Comparison of ENCODE assay signal across 9 cellular contexts in genomic region chr21:43712268-43712942, GRCh38. TPM values are rescaled to one million over a fixed set of nuclear protein-coding genes. Genes with fewer than 3 reads are reported as not detected.
DNase-seq lines count a peak whose midpoint lies in the region; ATAC-seq and TF ChIP-seq lines count a peak whose summit lies in the region.
"Had no signal": no experiment of that assay in that cellular context is flagged by ENCODE, and none has a peak within 500 bp of the region (broad histone marks: within the 10 kb centered on the region; RNA-seq: fewer than 3 reads in every experiment).

No MANE protein-coding gene starts in this region.

- no peak overlapping the region; the same call in 1 of the 2 replicates for H3K27ac ChIP-seq in HEK293 (ENCODE audit: extremely low read depth, low read depth, low read length)
- peak overlapping the region; percentile 94 for H3K27ac ChIP-seq in PC-3 (ENCODE audit: low read length)
- H3K27ac ChIP-seq in thoracic aorta = peak overlapping the region; percentile 50 to 71
- H3K27ac ChIP-seq in A673 (ENCODE audit: low read depth, low read length, poor library complexity, severe bottlenecking) = no peak overlapping the region

- peak overlapping the region; percentile 85 for H3K4me2 ChIP-seq in PC-3 (ENCODE audit: low read length)

- DNase-seq in PC-3 (peak; percentile 98), iris pigment epithelial cell (ENCODE audit: low read depth) (peak; percentile 68), thoracic aorta (ENCODE audit: low spot score) (no peak), SHP77 treated with DMSO at 0.1 percent for 48 hours (lab: John Stamatoyannopoulos, UW) (no peak), A673 (ENCODE audit: low spot score) (no peak)
- no peak for DNase-seq in activated CD8-positive, alpha-beta T cell treated with anti-CD3 and anti-CD28 coated beads for 36 hours
- DNase-seq: activated CD8-positive, alpha-beta memory T cell treated with anti-CD3 and anti-CD28 coated beads, Interleukin-2, amount 10 ng/mL, durations not matched to agents 7 days and 5 days; KG1 had no signal

- H4K20me1 ChIP-seq in PC-3 (ENCODE audit: low read length) = no peaks in the 10 kb centered on the region

- H3F3A ChIP-seq in PC-3 (ENCODE audit: low read length, unreplicated experiment) = peaks cover 9% of the 10 kb centered on the region

- BruUV-seq in PC-3 (replicated peaks; lab: Mats Ljungman, UMichigan) = TSS peak; percentile 90
- BruUV-seq in A673 (replicated peaks; lab: Mats Ljungman, UMichigan) = no TSS peak

- H3K27me3 ChIP-seq in PC-3 (ENCODE audit: low read length) (no peaks in the 10 kb centered on the region), thoracic aorta (replicated peaks; ENCODE audit: insufficient read depth) (no peaks in the 10 kb centered on the region), A673 (replicated peaks; ENCODE audit: insufficient read depth, low read depth, low read length, poor library complexity) (no peaks in the 10 kb centered on the region)

- POLR2A ChIA-PET in HEK293 (lab: Yijun Ruan, JAX) (interaction anchor here (0.9 kb wide), 1 partner anchor 41 kb away, joined by 3 read pairs; no protein-coding TSS in a partner anchor), PC-3 (lab: Charles Lee; ENCODE audit: unreplicated experiment) (no interaction called here), A673 (lab: Charles Lee; ENCODE audit: low non-redundant PET) (no interaction called here)
- POLR2A ChIA-PET in activated CD8-positive, alpha-beta T cell treated with anti-CD3 and anti-CD28 coated beads for 36 hours (lab: Charles Lee) = no interaction called here

- H3K4me1 ChIP-seq in HEK293 (ENCODE audit: control insufficient read depth, insufficient read depth, low read length) (peaks cover 6% of the 10 kb centered on the region), PC-3 (ENCODE audit: insufficient read depth, low read length) (peaks cover 28% of the 10 kb centered on the region), thoracic aorta (ENCODE audit: control insufficient read depth in 1 of 2, low read depth in 2 of 2) (peaks cover 6 to 11% of the 10 kb centered on the region in 2 donors), A673 (ENCODE audit: insufficient read depth, low read length, poor library complexity, severe bottlenecking) (no peaks in the 10 kb centered on the region)

- peaks cover 12% of the 10 kb centered on the region for H3K4me1 Mint-ChIP-seq in activated CD8-positive, alpha-beta T cell treated with anti-CD3 and anti-CD28 coated beads for 36 hours (ENCODE audit: low read depth)

- no peaks in the 10 kb centered on the region for H3K36me3 Mint-ChIP-seq in activated CD8-positive, alpha-beta T cell treated with anti-CD3 and anti-CD28 coated beads for 36 hours (ENCODE audit: low read depth)
- H3K36me3 Mint-ChIP-seq: activated CD8-positive, alpha-beta memory T cell treated with anti-CD3 and anti-CD28 coated beads, Interleukin-2, amount 10 ng/mL, durations not matched to agents 7 days and 5 days had no signal

- H3K9me3 ChIP-seq in HEK293 (ENCODE audit: control insufficient read depth, insufficient read depth, low read depth, low read length) (no peaks in the 10 kb centered on the region), PC-3 (ENCODE audit: low read length) (no peaks in the 10 kb centered on the region), thoracic aorta (no peaks in the 10 kb centered on the region), A673 (ENCODE audit: low read depth, low read length, poor library complexity, severe bottlenecking) (no peaks in the 10 kb centered on the region)

- H3K27ac Mint-ChIP-seq in activated CD8-positive, alpha-beta T cell treated with anti-CD3 and anti-CD28 coated beads for 36 hours = no peak overlapping the region
- H3K27ac Mint-ChIP-seq: activated CD8-positive, alpha-beta memory T cell treated with anti-CD3 and anti-CD28 coated beads, Interleukin-2, amount 10 ng/mL, durations not matched to agents 7 days and 5 days had no signal

- ATAC-seq in PC-3 (peak; percentile 93), thoracic aorta (ENCODE audit: insufficient number of reproducible peaks, low FRiP score, low read depth) (no peak)
- no peak for ATAC-seq in activated CD8-positive, alpha-beta T cell treated with anti-CD3 and anti-CD28 coated beads for 36 hours
- ATAC-seq: activated CD8-positive, alpha-beta memory T cell treated with anti-CD3 and anti-CD28 coated beads, Interleukin-2, amount 10 ng/mL, durations not matched to agents 7 days and 5 days had no signal

- no peaks in the 10 kb centered on the region for H3K27me3 Mint-ChIP-seq in activated CD8-positive, alpha-beta T cell treated with anti-CD3 and anti-CD28 coated beads for 36 hours

- no peak overlapping the region for H3K4me3 ChIP-seq in HEK293 (ENCODE audit: low read depth, low read length)
- H3K4me3 ChIP-seq in PC-3 (ENCODE audit: low read length) = peak overlapping the region; percentile 56
- no peak overlapping the region for H3K4me3 ChIP-seq in thoracic aorta
- H3K4me3 ChIP-seq in A673 (ENCODE audit: low read depth, low read length, poor library complexity, severe bottlenecking) = no peak overlapping the region

- no peak overlapping the region for H3K4me3 Mint-ChIP-seq in activated CD8-positive, alpha-beta T cell treated with anti-CD3 and anti-CD28 coated beads for 36 hours
- H3K4me3 Mint-ChIP-seq: activated CD8-positive, alpha-beta memory T cell treated with anti-CD3 and anti-CD28 coated beads, Interleukin-2, amount 10 ng/mL, durations not matched to agents 7 days and 5 days had no signal

- no peaks in the 10 kb centered on the region for H3K9me2 ChIP-seq in PC-3 (replicated peaks; ENCODE audit: low read length)

- CTCF ChIA-PET in HEK293 (lab: Yijun Ruan, JAX) (no interaction called here), PC-3 (lab: Charles Lee) (no interaction called here), A673 (lab: Charles Lee) (no interaction called here)
- CTCF ChIA-PET in activated CD8-positive, alpha-beta T cell treated with anti-CD3 and anti-CD28 coated beads for 36 hours (lab: Charles Lee) = interaction anchor here (1.0 kb wide), 1 partner anchor 12 kb away, joined by 3 read pairs; no protein-coding TSS in a partner anchor

- peak overlapping the region; percentile 59 for H2AFZ ChIP-seq in PC-3 (ENCODE audit: low read length)

- TF ChIP-seq CTCF in HEK293 (tag by site-specific recombination; IDR thresholded peaks at IDR 0.05) = no peak
- no peak for TF ChIP-seq CTCF in PC-3 (conservative IDR thresholded peaks at IDR 0.05; ENCODE audit: low read depth, low read length)
- no peak for TF ChIP-seq CTCF in thoracic aorta (IDR thresholded peaks at IDR 0.05)
- TF ChIP-seq CTCF in activated CD8-positive, alpha-beta T cell treated with anti-CD3 and anti-CD28 coated beads for 36 hours (IDR thresholded peaks at IDR 0.05) = no peak
- TF ChIP-seq CTCF in A673 (conservative IDR thresholded peaks at IDR 0.05; ENCODE audit: low read depth, low read length) = no peak

- peaks cover 6% of the 10 kb centered on the region; the same call in 1 of the 2 replicates for H3K79me2 ChIP-seq in PC-3 (ENCODE audit: low read length)

- intact Hi-C loops in PC-3 (cut with micrococcal nuclease) = loop anchor here (1.0 kb wide), 1 partner anchor 52 kb away; no protein-coding TSS in a partner anchor
- intact Hi-C loops in activated CD8-positive, alpha-beta T cell treated with anti-CD3 and anti-CD28 coated beads for 36 hours (cut with micrococcal nuclease) = no loop called here
- intact Hi-C loops in A673 (cut with micrococcal nuclease; ENCODE audit: unreplicated experiment) = no loop called here

- peak overlapping the region; percentile 65 for H3K9ac ChIP-seq in PC-3 (ENCODE audit: low read length)

- H3K36me3 ChIP-seq in HEK293 (ENCODE audit: control insufficient read depth in 2 of 2, insufficient read depth in 1 of 2, low read length in 2 of 2) (no peaks in the 10 kb centered on the region), PC-3 (ENCODE audit: low read depth, low read length) (no peaks in the 10 kb centered on the region), thoracic aorta (no peaks in the 10 kb centered on the region), A673 (ENCODE audit: insufficient read depth, low read length, poor library complexity, severe bottlenecking) (no peaks in the 10 kb centered on the region)

- no peaks in the 10 kb centered on the region for H3K9me3 Mint-ChIP-seq in activated CD8-positive, alpha-beta T cell treated with anti-CD3 and anti-CD28 coated beads for 36 hours

TF ChIP-seq in HEK293, 187 proteins besides CTCF, POLR2A, EP300 and RAD21 (continues in another document):
- peak; percentile 74 for TF ChIP-seq ZBTB17 (tag by site-specific recombination; IDR thresholded peaks at IDR 0.05)
- no peak for TF ChIP-seq ZNF654 (tag by site-specific recombination; IDR thresholded peaks at IDR 0.05; ENCODE audit: low read depth)
- TF ChIP-seq ZNF341 (tag by site-specific recombination; IDR thresholded peaks at IDR 0.05; ENCODE audit: low read depth) = 0 out of 2 replicates have a peak, but pooled peaks have one; percentile 17
- TF ChIP-seq ZEB2 (tag by site-specific recombination; IDR thresholded peaks at IDR 0.05) = 0 out of 2 replicates have a peak, but pooled peaks have one; percentile 40
- TF ChIP-seq ZNF19 (tag by site-specific recombination; IDR thresholded peaks at IDR 0.05; ENCODE audit: low read depth) = no peak
- TF ChIP-seq KLF1 (tag by site-specific recombination; IDR thresholded peaks at IDR 0.05) = peak; percentile 72

RNA-seq across cellular contexts. Expression of gene PDXK, which starts 6.5 kb away (rescaled TPM):
- total RNA-seq in PC-3 (2014; rRNA removed) (423 and 464 TPM in 2 replicates), thoracic aorta (10 to 100 TPM; 52.4 to 64.7 TPM), A673 (2021) (114 and 116 TPM in 2 replicates)
- 100 to 1,000 TPM; 118 to 122 TPM for total RNA-seq in activated CD8-positive, alpha-beta T cell treated with anti-CD3 and anti-CD28 coated beads for 36 hours

RNA-seq across cellular contexts. Expression of gene RRP1B, which starts 53.0 kb away (rescaled TPM):
- total RNA-seq in PC-3 (2014; rRNA removed) (44.2 and 53.0 TPM in 2 replicates), thoracic aorta (10 to 100 TPM; 17.6 to 31.5 TPM), A673 (2021) (67.0 and 73.5 TPM in 2 replicates)
- total RNA-seq in activated CD8-positive, alpha-beta T cell treated with anti-CD3 and anti-CD28 coated beads for 36 hours = 10 to 100 TPM; 76.7 to 78.5 TPM

RNA-seq across cellular contexts. Expression of gene HSF2BP, which starts 53.1 kb away (rescaled TPM):
- total RNA-seq in PC-3 (2014; rRNA removed) (1.2 and 2.4 TPM in 2 replicates), thoracic aorta (under 1 TPM in 1 of 2 donors, not detected in 1; 0.78 TPM), A673 (2021) (2.4 and 3.0 TPM in 2 replicates)
- total RNA-seq in activated CD8-positive, alpha-beta T cell treated with anti-CD3 and anti-CD28 coated beads for 36 hours = 1 to 10 TPM; 1.5 TPM

Comparison
In these comparisons a context has a peak if more than half of its experiments do, and no peak if none do; other contexts are left out.
1. H3K27ac ChIP-seq: peak in PC-3 (single experiment) and thoracic aorta (2 of 2); none in HEK293 (single experiment) and A673 (single experiment).
2. DNase-seq: peak in PC-3 (single experiment) and iris pigment epithelial cell (single experiment); none in thoracic aorta (single experiment), SHP77 treated with DMSO at 0.1 percent for 48 hours (single experiment), activated CD8-positive, alpha-beta T cell treated with anti-CD3 and anti-CD28 coated beads for 36 hours (single experiment) and A673 (single experiment).